Comparison of ENCODE assay signal across 9 cellular contexts in genomic region chr18:3995476-3996102, GRCh38.
DNase-seq lines count a peak whose midpoint lies in the region; ATAC-seq and TF ChIP-seq lines count a peak whose summit lies in the region.
"Had no signal": no experiment of that assay in that cellular context is flagged by ENCODE, and none has a peak within 500 bp of the region (broad histone marks: within the 10 kb centered on the region; RNA-seq: fewer than 3 reads in every experiment).

No MANE protein-coding gene starts in this region.

- ATAC-seq in HG03175 (IDR thresholded peaks at IDR 0.05; ENCODE audit: unreplicated experiment): peak; percentile 71
- ATAC-seq in natural killer cell treated with Interleukin-12 subunit alpha and Interleukin-12 subunit beta and Interleukin-15 and Interleukin-18, amount 100 ng/mL, for 72 hours: no peak

- no peaks in the 10 kb centered on the region for H3K36me3 ChIP-seq in tibial artery

- TF ChIP-seq CTCF in epithelial cell of proximal tubule (conservative IDR thresholded peaks at IDR 0.05; ENCODE audit: low read depth, low read length) (peak; percentile 95), tibial artery (IDR thresholded peaks at IDR 0.05) (peak; percentile 58 to 84)

- no peak overlapping the region for H3K4me3 Mint-ChIP-seq in natural killer cell treated with Interleukin-12 subunit alpha and Interleukin-12 subunit beta and Interleukin-15 and Interleukin-18, amount 100 ng/mL, for 72 hours

- DNase-seq in NCI-H187 (lab: John Stamatoyannopoulos, UW) (peak; percentile 43 to 51), NCI-H187 treated with DMSO at 0.1 percent for 48 hours (lab: John Stamatoyannopoulos, UW) (no peak), NCI-H748 (lab: John Stamatoyannopoulos, UW; ENCODE audit: unreplicated experiment) (peak; percentile 63), epithelial cell of proximal tubule (ENCODE audit: low read depth) (no peak), tibial artery (peak in 1 of 2 donors; percentile 34)
- DNase-seq in activated CD4-positive, alpha-beta T cell treated with anti-CD3 and anti-CD28 coated beads, Interleukin-2, amount 50 U/mL, for 48 hours: peak; percentile 59 to 65
- DNase-seq in natural killer cell treated with Interleukin-12 subunit alpha and Interleukin-12 subunit beta and Interleukin-15 and Interleukin-18, amount 100 ng/mL, for 72 hours (ENCODE audit: low spot score): peak; percentile 65

- H3K36me3 Mint-ChIP-seq in natural killer cell treated with Interleukin-12 subunit alpha and Interleukin-12 subunit beta and Interleukin-15 and Interleukin-18, amount 100 ng/mL, for 72 hours: no peaks in the 10 kb centered on the region

- no peaks in the 10 kb centered on the region for H3K9me3 Mint-ChIP-seq in natural killer cell treated with Interleukin-12 subunit alpha and Interleukin-12 subunit beta and Interleukin-15 and Interleukin-18, amount 100 ng/mL, for 72 hours

- no peaks in the 10 kb centered on the region for H3K9me3 ChIP-seq in tibial artery

- intact Hi-C loops in tibial artery (cut with DNase I; ENCODE audit: low total_unique reads): no loop called here

- H3K4me3 ChIP-seq in epithelial cell of proximal tubule (ENCODE audit: low read depth, low read length): peak overlapping the region; percentile 40
- H3K4me3 ChIP-seq in tibial artery: peak overlapping the region in 1 of 2 donors; percentile 11

- H3K27ac Mint-ChIP-seq in natural killer cell treated with Interleukin-12 subunit alpha and Interleukin-12 subunit beta and Interleukin-15 and Interleukin-18, amount 100 ng/mL, for 72 hours: no peak overlapping the region

- peaks cover 0 to 3% of the 10 kb centered on the region in 2 donors for H3K27me3 Mint-ChIP-seq in natural killer cell treated with Interleukin-12 subunit alpha and Interleukin-12 subunit beta and Interleukin-15 and Interleukin-18, amount 100 ng/mL, for 72 hours

- no peaks in the 10 kb centered on the region for H3K4me1 Mint-ChIP-seq in natural killer cell treated with Interleukin-12 subunit alpha and Interleukin-12 subunit beta and Interleukin-15 and Interleukin-18, amount 100 ng/mL, for 72 hours (ENCODE audit: low read depth in 2 of 2)

- no peak overlapping the region for H3K27ac ChIP-seq in tibial artery
- H3K27ac ChIP-seq: epithelial cell of prostate had no signal

- peaks cover 0 to 3% (median 1%) of the 10 kb centered on the region in 4 donors for H3K4me1 ChIP-seq in tibial artery

- H3K27me3 ChIP-seq in tibial artery: no peaks in the 10 kb centered on the region

Comparison
In these comparisons a context has a peak if more than half of its experiments do, and no peak if none do; other contexts are left out.
1. DNase-seq: peak in NCI-H187 (2 of 2), NCI-H748 (single experiment), activated CD4-positive, alpha-beta T cell treated with anti-CD3 and anti-CD28 coated beads, Interleukin-2, amount 50 U/mL, for 48 hours (2 of 2) and natural killer cell treated with Interleukin-12 subunit alpha and Interleukin-12 subunit beta and Interleukin-15 and Interleukin-18, amount 100 ng/mL, for 72 hours (single experiment); none in NCI-H187 treated with DMSO at 0.1 percent for 48 hours (single experiment) and epithelial cell of proximal tubule (single experiment).